Comparison of ENCODE assay signal across 15 cellular contexts in the genomic region with DNA sequence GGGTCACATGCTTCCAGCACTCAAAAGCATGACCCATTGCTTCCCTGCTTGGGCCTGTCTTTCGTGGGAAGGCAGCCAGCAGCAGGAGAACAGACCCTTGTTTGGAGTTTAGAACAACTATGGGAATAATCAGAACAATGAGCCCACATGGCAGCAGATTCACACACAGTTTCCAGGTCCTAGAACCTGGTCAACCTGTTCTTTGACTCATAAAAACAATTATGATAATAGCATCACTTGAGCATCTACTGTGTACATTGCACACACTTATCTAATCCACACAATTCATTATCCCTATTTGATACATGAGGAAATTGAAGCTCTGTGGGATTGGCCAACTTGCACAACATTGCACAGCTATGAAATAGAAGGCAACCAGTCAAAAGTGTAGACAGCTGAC. TPM values are rescaled to one million over a fixed set of nuclear protein-coding genes. Genes with fewer than 3 reads are reported as not detected.
"Had no signal": no experiment of that assay in that cellular context is flagged by ENCODE, and none has a peak within 500 bp of the region (broad histone marks: within the 10 kb centered on the region; RNA-seq: fewer than 3 reads in every experiment).

No MANE protein-coding gene starts in this region.

- DNase-seq: activated CD4-positive, alpha-beta T cell treated with anti-CD3 and anti-CD28 coated beads, Interleukin-2, amount 50 U/mL, for 48 hours; activated CD8-positive, alpha-beta memory T cell treated with anti-CD3 and anti-CD28 coated beads, Interleukin-2, amount 10 ng/mL, durations not matched to agents 7 days and 5 days; activated gamma-delta T cell; activated T-cell treated with anti-CD3 and anti-CD28 coated beads, Interleukin-2, amount 50 U/mL, for 24 hours; amygdala; brain microvascular endothelial cell; cerebellar nuclear complex; glutamatergic neuron; immature natural killer cell; naive thymus-derived CD4-positive, alpha-beta T cell; stimulated activated naive B cell treated with anti-CD40 and anti-IgM and Interleukin-4, amounts not matched to agents 10 μg/mL and 1 μg/mL and 100 μg/mL, for 72 hours; transverse colon had no signal

- H3K27me3 ChIP-seq: brain microvascular endothelial cell, transverse colon had no signal

- H3K27ac ChIP-seq: brain microvascular endothelial cell, parathyroid adenoma had no signal

- H3K4me3 ChIP-seq: skin epidermis, transverse colon had no signal

- H3K9me3 ChIP-seq: transverse colon had no signal

- FAIRE-seq: TTC549 had no signal

- H3K36me3 ChIP-seq: brain microvascular endothelial cell, transverse colon had no signal

- H3K4me1 ChIP-seq: parathyroid adenoma, transverse colon had no signal

RNA-seq across cellular contexts. Expression of gene KLF4, which starts 41.7 kb away (rescaled TPM):
- polyA plus RNA-seq: naive thymus-derived CD4-positive, alpha-beta T cell had no signal
